ENCODE assay signal across 1 cellular context in the genomic region with DNA sequence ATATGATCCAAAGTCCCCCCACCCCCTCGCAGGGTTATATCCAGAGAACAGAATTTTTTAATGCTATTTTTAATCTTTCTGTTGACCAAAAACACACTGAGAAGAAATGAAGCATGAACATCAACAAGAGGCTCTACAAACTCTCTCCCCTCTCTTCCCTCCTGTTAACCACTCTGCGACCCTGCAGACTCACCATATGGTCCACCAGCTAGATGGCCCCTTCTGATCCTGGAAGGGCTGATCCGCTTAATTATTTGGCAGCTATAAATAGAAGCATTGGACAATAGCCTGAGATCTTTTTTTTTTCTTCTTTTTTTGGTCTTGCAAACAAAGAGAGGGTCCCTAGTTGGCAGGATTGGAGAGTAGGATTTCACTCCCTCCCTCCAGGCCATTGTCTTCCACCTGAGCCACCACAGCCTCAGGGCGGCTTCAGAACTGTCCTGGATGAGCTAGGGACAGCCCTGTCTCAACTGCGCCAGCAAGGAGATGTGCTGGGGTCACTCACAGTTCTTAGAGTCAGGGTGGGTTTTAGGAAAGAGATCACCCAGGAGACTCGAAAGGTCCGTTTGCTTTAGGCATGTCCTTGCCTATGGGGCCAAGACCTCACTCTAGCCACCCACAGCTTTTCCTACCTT.
TF ChIP-seq lines count a peak whose summit lies in the region.

No MANE protein-coding gene starts in this region.

TF ChIP-seq in GM23338, 12 proteins besides CTCF, POLR2A, EP300 and RAD21 (continued from another document):
- TF ChIP-seq, protein P1, sequence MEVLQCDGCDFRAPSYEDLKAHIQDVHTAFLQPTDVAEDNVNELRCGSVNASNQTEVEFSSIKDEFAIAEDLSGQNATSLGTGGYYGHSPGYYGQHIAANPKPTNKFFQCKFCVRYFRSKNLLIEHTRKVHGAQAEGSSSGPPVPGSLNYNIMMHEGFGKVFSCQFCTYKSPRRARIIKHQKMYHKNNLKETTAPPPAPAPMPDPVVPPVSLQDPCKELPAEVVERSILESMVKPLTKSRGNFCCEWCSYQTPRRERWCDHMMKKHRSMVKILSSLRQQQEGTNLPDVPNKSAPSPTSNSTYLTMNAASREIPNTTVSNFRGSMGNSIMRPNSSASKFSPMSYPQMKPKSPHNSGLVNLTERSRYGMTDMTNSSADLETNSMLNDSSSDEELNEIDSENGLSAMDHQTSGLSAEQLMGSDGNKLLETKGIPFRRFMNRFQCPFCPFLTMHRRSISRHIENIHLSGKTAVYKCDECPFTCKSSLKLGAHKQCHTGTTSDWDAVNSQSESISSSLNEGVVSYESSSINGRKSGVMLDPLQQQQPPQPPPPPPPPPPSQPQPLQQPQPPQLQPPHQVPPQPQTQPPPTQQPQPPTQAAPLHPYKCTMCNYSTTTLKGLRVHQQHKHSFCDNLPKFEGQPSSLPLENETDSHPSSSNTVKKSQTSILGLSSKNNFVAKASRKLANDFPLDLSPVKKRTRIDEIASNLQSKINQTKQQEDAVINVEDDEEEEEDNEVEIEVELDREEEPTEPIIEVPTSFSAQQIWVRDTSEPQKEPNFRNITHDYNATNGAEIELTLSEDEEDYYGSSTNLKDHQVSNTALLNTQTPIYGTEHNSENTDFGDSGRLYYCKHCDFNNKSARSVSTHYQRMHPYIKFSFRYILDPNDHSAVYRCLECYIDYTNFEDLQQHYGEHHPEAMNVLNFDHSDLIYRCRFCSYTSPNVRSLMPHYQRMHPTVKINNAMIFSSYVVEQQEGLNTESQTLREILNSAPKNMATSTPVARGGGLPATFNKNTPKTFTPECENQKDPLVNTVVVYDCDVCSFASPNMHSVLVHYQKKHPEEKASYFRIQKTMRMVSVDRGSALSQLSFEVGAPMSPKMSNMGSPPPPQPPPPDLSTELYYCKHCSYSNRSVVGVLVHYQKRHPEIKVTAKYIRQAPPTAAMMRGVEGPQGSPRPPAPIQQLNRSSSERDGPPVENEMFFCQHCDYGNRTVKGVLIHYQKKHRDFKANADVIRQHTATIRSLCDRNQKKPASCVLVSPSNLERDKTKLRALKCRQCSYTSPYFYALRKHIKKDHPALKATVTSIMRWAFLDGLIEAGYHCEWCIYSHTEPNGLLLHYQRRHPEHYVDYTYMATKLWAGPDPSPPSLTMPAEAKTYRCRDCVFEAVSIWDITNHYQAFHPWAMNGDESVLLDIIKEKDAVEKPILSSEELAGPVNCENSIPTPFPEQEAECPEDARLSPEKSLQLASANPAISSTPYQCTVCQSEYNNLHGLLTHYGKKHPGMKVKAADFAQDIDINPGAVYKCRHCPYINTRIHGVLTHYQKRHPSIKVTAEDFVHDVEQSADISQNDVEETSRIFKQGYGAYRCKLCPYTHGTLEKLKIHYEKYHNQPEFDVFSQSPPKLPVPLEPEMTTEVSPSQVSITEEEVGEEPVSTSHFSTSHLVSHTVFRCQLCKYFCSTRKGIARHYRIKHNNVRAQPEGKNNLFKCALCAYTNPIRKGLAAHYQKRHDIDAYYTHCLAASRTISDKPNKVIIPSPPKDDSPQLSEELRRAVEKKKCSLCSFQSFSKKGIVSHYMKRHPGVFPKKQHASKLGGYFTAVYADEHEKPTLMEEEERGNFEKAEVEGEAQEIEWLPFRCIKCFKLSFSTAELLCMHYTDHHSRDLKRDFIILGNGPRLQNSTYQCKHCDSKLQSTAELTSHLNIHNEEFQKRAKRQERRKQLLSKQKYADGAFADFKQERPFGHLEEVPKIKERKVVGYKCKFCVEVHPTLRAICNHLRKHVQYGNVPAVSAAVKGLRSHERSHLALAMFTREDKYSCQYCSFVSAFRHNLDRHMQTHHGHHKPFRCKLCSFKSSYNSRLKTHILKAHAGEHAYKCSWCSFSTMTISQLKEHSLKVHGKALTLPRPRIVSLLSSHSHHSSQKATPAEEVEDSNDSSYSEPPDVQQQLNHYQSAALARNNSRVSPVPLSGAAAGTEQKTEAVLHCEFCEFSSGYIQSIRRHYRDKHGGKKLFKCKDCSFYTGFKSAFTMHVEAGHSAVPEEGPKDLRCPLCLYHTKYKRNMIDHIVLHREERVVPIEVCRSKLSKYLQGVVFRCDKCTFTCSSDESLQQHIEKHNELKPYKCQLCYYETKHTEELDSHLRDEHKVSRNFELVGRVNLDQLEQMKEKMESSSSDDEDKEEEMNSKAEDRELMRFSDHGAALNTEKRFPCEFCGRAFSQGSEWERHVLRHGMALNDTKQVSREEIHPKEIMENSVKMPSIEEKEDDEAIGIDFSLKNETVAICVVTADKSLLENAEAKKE (CRISPR knock-in tag; IDR thresholded peaks at IDR 0.05): no peak
- TF ChIP-seq, protein P2, sequence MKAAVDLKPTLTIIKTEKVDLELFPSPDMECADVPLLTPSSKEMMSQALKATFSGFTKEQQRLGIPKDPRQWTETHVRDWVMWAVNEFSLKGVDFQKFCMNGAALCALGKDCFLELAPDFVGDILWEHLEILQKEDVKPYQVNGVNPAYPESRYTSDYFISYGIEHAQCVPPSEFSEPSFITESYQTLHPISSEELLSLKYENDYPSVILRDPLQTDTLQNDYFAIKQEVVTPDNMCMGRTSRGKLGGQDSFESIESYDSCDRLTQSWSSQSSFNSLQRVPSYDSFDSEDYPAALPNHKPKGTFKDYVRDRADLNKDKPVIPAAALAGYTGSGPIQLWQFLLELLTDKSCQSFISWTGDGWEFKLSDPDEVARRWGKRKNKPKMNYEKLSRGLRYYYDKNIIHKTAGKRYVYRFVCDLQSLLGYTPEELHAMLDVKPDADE (IDR thresholded peaks at IDR 0.05): no peak
- no peak for TF ChIP-seq STAT1 (IDR thresholded peaks at IDR 0.05; ENCODE audit: unreplicated experiment)
